In genomic region chr2:74959106-74959751, GRCh38 we compare ENCODE assay signal across 8 cellular contexts. TPM values are rescaled to one million over a fixed set of nuclear protein-coding genes. Genes with fewer than 3 reads are reported as not detected.
DNase-seq lines count a peak whose midpoint lies in the region; ATAC-seq and TF ChIP-seq lines count a peak whose summit lies in the region.

No MANE protein-coding gene starts in this region.

- CTCF ChIA-PET in T-cell (lab: Charles Lee): no interaction called here

- no peaks in the 10 kb centered on the region for H3K79me2 ChIP-seq in GM23248 (ENCODE audit: insufficient read depth)

- no peak for ATAC-seq in T-cell (replicated peaks in 1 of 4)
- no peak for ATAC-seq in GM18870 (IDR thresholded peaks at IDR 0.05; ENCODE audit: unreplicated experiment)
- no peak for ATAC-seq in HG03520 (IDR thresholded peaks at IDR 0.05; ENCODE audit: unreplicated experiment)

- POLR2A ChIA-PET in T-cell (lab: Charles Lee): no interaction called here

- H3K4me3 ChIP-seq in GM23248 (peak overlapping the region; percentile 83), epithelial cell of proximal tubule (ENCODE audit: low read depth, low read length) (peak overlapping the region; percentile 70), rectal smooth muscle tissue (ENCODE audit: low read length) (peak overlapping the region; percentile 87)

- H3K4me1 ChIP-seq in GM23248 (ENCODE audit: insufficient read depth) (peaks cover 6% of the 10 kb centered on the region; the same call in 1 of the 2 replicates), rectal smooth muscle tissue (ENCODE audit: control insufficient read depth, insufficient read depth, low read length) (peaks cover 3% of the 10 kb centered on the region)

- DNase-seq in GM23248: no peak
- peak in 22 of 34 experiments; percentile 2 to 40 (median 15) for DNase-seq in T-cell
- DNase-seq in epithelial cell of proximal tubule (ENCODE audit: low read depth): no peak
- no peak for DNase-seq in NCI-H82 (lab: John Stamatoyannopoulos, UW)
- DNase-seq in midbrain (lab: John Stamatoyannopoulos, UW): no peak

- H3K4me3 Mint-ChIP-seq in T-cell: peak overlapping the region; percentile 77 to 82 (median 81)

- no peak for TF ChIP-seq CTCF in epithelial cell of proximal tubule (conservative IDR thresholded peaks at IDR 0.05; ENCODE audit: low read depth, low read length)

- peak overlapping the region; percentile 90 for H2AFZ ChIP-seq in GM23248

- H3K27ac Mint-ChIP-seq in T-cell: peak overlapping the region; percentile 80 to 93

- WGBS in GM23248 (ENCODE audit: low coverage in 1 of 2, low lambda C conversion rate in 2 of 2, missing lambda C conversion rate in 2 of 2), 2 experiments: 62% methylated on average over 10 of the region's 10 CpGs

- no peaks in the 10 kb centered on the region for H3K27me3 ChIP-seq in GM23248 (replicated peaks; ENCODE audit: insufficient read depth)
- H3K27me3 ChIP-seq in rectal smooth muscle tissue (ENCODE audit: control insufficient read depth, insufficient read depth, low read length): no peaks in the 10 kb centered on the region

- H3K36me3 ChIP-seq in GM23248 (ENCODE audit: low read depth): no peaks in the 10 kb centered on the region
- H3K36me3 ChIP-seq in rectal smooth muscle tissue (ENCODE audit: control insufficient read depth, insufficient read depth, low read length): no peaks in the 10 kb centered on the region

- H3F3A ChIP-seq in GM23248 (ENCODE audit: insufficient read depth): no peaks in the 10 kb centered on the region

- H3K27ac ChIP-seq in GM23248 (no peak overlapping the region), rectal smooth muscle tissue (ENCODE audit: low read depth, low read length) (peak overlapping the region; percentile 96)

- H3K9ac ChIP-seq in GM23248: peak overlapping the region; percentile 86
- no peak overlapping the region for H3K9ac ChIP-seq in rectal smooth muscle tissue (ENCODE audit: low read length)

- peaks cover 37% of the 10 kb centered on the region for H3K36me3 Mint-ChIP-seq in T-cell

- no peaks in the 10 kb centered on the region for H4K20me1 ChIP-seq in GM23248 (ENCODE audit: insufficient read depth)

- H3K4me2 ChIP-seq in GM23248 (ENCODE audit: unreplicated experiment): peak overlapping the region; percentile 69

- no peaks in the 10 kb centered on the region for H3K9me3 Mint-ChIP-seq in T-cell

- in situ Hi-C loops in GM23248 (cut with MboI): no loop called here

- no peaks in the 10 kb centered on the region for H3K9me2 ChIP-seq in GM23248 (ENCODE audit: insufficient read depth)

- no peaks in the 10 kb centered on the region for H3K9me3 ChIP-seq in GM23248 (ENCODE audit: low read depth)

- H3K4me1 Mint-ChIP-seq in T-cell: peaks cover 49 to 56% (median 51%) of the 10 kb centered on the region in 3 donors

- H3K27me3 Mint-ChIP-seq in T-cell: no peaks in the 10 kb centered on the region

RNA-seq across cellular contexts. Expression of gene POLE4, which starts 0.8 kb away (rescaled TPM):
- total RNA-seq in GM23248 (2014; rRNA removed; shearing (Covaris generic)): 16.3 and 20.6 TPM in 2 replicates
- polyA plus RNA-seq in GM23248 (2016; fragmentation: Nextera tagmentation; extraction: Ambion mirVana): 134 and 145 TPM in 2 replicates
- total RNA-seq in T-cell: 10 to 100 TPM; 41.0 to 51.9 (median 47.6) TPM
- total RNA-seq in epithelial cell of proximal tubule: 33.9 and 50.2 TPM in 2 replicates

Comparison
In these comparisons a context has a peak if more than half of its experiments do, and no peak if none do; other contexts are left out.
1. DNase-seq: peak in T-cell (22 of 34); none in GM23248 (single experiment), epithelial cell of proximal tubule (single experiment), NCI-H82 (single experiment) and midbrain (single experiment).
2. Peak in every context shown above with its lines, with median percentiles within 50 percentile points of each other: H3K4me3 ChIP-seq.